In the genomic region with DNA sequence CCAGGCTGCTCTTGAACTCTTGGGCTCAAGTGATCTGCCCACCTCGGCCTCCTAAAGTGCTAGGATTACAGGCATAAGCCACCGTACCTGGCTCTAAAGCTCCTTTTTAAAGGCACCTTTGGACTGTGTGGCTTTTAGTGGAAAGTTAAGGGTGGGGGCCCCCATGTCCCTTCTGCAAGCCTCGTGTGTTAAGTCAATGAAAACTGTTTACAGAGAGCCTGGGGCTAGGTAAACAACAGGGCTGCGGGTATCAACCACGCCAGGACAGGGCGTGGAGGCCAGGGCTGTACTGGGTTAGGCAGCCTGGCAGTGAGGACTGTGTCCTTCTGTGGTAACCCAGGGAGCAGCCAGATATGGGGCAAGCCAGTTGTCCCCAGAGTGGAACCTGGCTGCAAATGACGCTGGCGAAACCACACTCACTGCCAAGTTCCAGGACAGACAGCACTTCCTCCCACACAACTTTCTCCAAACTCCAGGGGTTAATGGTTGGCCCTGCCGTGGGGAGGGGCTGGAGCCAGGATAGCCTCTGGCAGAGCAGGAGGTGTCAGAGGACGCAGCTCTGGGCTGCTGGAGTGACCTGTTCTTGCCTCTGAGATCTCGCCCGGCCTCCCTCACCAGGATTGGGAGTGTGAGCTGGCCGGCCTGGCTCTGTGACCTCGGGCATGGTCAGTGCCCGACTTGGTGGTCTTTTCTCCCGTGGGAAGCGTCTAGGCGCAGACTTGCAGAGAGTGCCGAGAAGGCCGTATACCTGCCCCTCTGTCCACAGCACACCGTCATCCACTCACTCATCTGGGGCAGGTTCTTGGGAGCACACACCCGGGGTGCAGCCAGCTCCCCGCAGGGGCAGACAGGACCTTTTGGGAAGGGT, we compare ENCODE assay signal across 1 cellular context.
TF ChIP-seq lines count a peak whose summit lies in the region.

No MANE protein-coding gene starts in this region.

TF ChIP-seq in HepG2, 621 proteins besides CTCF, POLR2A, EP300 and RAD21 (continued from another document and continues in another):
- TF ChIP-seq SP140L (CRISPR knock-in tag; IDR thresholded peaks at IDR 0.05; ENCODE audit: borderline replicate concordance), result peak; percentile 84; the same call in 1 of the 2 replicates
- TF ChIP-seq KDM4B (CRISPR knock-in tag; IDR thresholded peaks at IDR 0.05), result peak; percentile 97
- no peak for TF ChIP-seq ZNF550 (CRISPR knock-in tag; IDR thresholded peaks at IDR 0.05; ENCODE audit: borderline replicate concordance)
- TF ChIP-seq ZNF326 (CRISPR knock-in tag; IDR thresholded peaks at IDR 0.05; ENCODE audit: borderline replicate concordance), result peak; percentile 43; the same call in 1 of the 2 replicates
- TF ChIP-seq, protein P1, sequence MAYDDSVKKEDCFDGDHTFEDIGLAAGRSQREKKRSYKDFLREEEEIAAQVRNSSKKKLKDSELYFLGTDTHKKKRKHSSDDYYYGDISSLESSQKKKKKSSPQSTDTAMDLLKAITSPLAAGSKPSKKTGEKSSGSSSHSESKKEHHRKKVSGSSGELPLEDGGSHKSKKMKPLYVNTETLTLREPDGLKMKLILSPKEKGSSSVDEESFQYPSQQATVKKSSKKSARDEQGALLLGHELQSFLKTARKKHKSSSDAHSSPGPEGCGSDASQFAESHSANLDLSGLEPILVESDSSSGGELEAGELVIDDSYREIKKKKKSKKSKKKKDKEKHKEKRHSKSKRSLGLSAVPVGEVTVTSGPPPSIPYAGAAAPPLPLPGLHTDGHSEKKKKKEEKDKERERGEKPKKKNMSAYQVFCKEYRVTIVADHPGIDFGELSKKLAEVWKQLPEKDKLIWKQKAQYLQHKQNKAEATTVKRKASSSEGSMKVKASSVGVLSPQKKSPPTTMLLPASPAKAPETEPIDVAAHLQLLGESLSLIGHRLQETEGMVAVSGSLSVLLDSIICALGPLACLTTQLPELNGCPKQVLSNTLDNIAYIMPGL (CRISPR knock-in tag; IDR thresholded peaks at IDR 0.05; ENCODE audit: borderline replicate concordance in 1 of 2, low read depth in 1 of 2), result peak; percentile 77 to 93
- peak; percentile 98 for TF ChIP-seq ZNF264 (CRISPR knock-in tag; IDR thresholded peaks at IDR 0.05)
- TF ChIP-seq SPEN (CRISPR knock-in tag; IDR thresholded peaks at IDR 0.05; ENCODE audit: low read depth), result peak; percentile 85; the same call in 1 of the 2 replicates
- peak; percentile 98 for TF ChIP-seq HNF4A (CRISPR knock-in tag; IDR thresholded peaks at IDR 0.05)
- peak; percentile 86 for TF ChIP-seq ZFP91 (CRISPR knock-in tag; IDR thresholded peaks at IDR 0.05; ENCODE audit: borderline replicate concordance)
- no peak for TF ChIP-seq ZNF432 (CRISPR knock-in tag; IDR thresholded peaks at IDR 0.05; ENCODE audit: borderline replicate concordance)
- TF ChIP-seq ZNF766 (CRISPR knock-in tag; IDR thresholded peaks at IDR 0.05; ENCODE audit: borderline replicate concordance), result no peak
- TF ChIP-seq, protein P2, sequence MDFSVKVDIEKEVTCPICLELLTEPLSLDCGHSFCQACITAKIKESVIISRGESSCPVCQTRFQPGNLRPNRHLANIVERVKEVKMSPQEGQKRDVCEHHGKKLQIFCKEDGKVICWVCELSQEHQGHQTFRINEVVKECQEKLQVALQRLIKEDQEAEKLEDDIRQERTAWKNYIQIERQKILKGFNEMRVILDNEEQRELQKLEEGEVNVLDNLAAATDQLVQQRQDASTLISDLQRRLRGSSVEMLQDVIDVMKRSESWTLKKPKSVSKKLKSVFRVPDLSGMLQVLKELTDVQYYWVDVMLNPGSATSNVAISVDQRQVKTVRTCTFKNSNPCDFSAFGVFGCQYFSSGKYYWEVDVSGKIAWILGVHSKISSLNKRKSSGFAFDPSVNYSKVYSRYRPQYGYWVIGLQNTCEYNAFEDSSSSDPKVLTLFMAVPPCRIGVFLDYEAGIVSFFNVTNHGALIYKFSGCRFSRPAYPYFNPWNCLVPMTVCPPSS (IDR thresholded peaks at IDR 0.05), result no peak
- TF ChIP-seq SUZ12 (IDR thresholded peaks at IDR 0.05; ENCODE audit: low read depth, low read length), result no peak
- TF ChIP-seq EZH2 (conservative IDR thresholded peaks at IDR 0.05; ENCODE audit: low read depth, low read length), result no peak
- peak; percentile 97; the same call in 1 of the 2 replicates for TF ChIP-seq ZNF816 (CRISPR knock-in tag; IDR thresholded peaks at IDR 0.05; ENCODE audit: borderline replicate concordance)
- peak; percentile 99 for TF ChIP-seq ZBTB43 (CRISPR knock-in tag; conservative IDR thresholded peaks at IDR 0.05)
- no peak for TF ChIP-seq GTF3A (CRISPR knock-in tag; conservative IDR thresholded peaks at IDR 0.05)
- peak; percentile 62 for TF ChIP-seq YY1 (IDR thresholded peaks at IDR 0.05; ENCODE audit: insufficient read depth, insufficient replicate concordance, low read depth, low read length)
- TF ChIP-seq ZNF142 (CRISPR knock-in tag; IDR thresholded peaks at IDR 0.05), result no peak
- no peak for TF ChIP-seq ZNF7 (CRISPR knock-in tag; IDR thresholded peaks at IDR 0.05)
- TF ChIP-seq ZNF232 (CRISPR knock-in tag; IDR thresholded peaks at IDR 0.05; ENCODE audit: borderline replicate concordance), result peak; percentile 93; the same call in 1 of the 2 replicates
- TF ChIP-seq ZNF687 (CRISPR knock-in tag; IDR thresholded peaks at IDR 0.05), result peak; percentile 94
- no peak for TF ChIP-seq DNMT1 (CRISPR knock-in tag; IDR thresholded peaks at IDR 0.05)
- TF ChIP-seq DRAP1 (CRISPR knock-in tag; IDR thresholded peaks at IDR 0.05), result peak; percentile 91
- TF ChIP-seq ZNF703 (CRISPR knock-in tag; IDR thresholded peaks at IDR 0.05; ENCODE audit: borderline replicate concordance), result peak; percentile 27; the same call in 1 of the 2 replicates
- TF ChIP-seq CC2D1A (CRISPR knock-in tag; IDR thresholded peaks at IDR 0.05), result no peak
- TF ChIP-seq NFYB (CRISPR knock-in tag; IDR thresholded peaks at IDR 0.05), result 0 out of 2 replicates have a peak, but pooled peaks have one; percentile 11
- 0 out of 2 replicates have a peak, but pooled peaks have one; percentile 94 for TF ChIP-seq ZNF256 (CRISPR knock-in tag; conservative IDR thresholded peaks at IDR 0.05)
- peak; percentile 83 for TF ChIP-seq ZNF749 (CRISPR knock-in tag; IDR thresholded peaks at IDR 0.05; ENCODE audit: borderline replicate concordance)
- peak; percentile 88 for TF ChIP-seq ETV6 (CRISPR knock-in tag; conservative IDR thresholded peaks at IDR 0.05)
- no peak for TF ChIP-seq ZNF446 (CRISPR knock-in tag; IDR thresholded peaks at IDR 0.05)
- TF ChIP-seq NKX3-1 (CRISPR knock-in tag; IDR thresholded peaks at IDR 0.05), result peak; percentile 95; the same call in 1 of the 2 replicates
- no peak for TF ChIP-seq ZNF674 (CRISPR knock-in tag; IDR thresholded peaks at IDR 0.05; ENCODE audit: low read depth)
- TF ChIP-seq ZSCAN29 (CRISPR knock-in tag; conservative IDR thresholded peaks at IDR 0.05), result no peak; the same call in 1 of the 2 replicates
- peak; percentile 88 for TF ChIP-seq PPARG (CRISPR knock-in tag; conservative IDR thresholded peaks at IDR 0.05)
